8 cellular contexts compared by ENCODE assay signal in genomic region chr13:97225533-97225932, GRCh38. TPM values are rescaled to one million over a fixed set of nuclear protein-coding genes. Genes with fewer than 3 reads are reported as not detected.
DNase-seq lines count a peak whose midpoint lies in the region; ATAC-seq, FAIRE-seq and TF ChIP-seq lines count a peak whose summit lies in the region.

No MANE protein-coding gene starts in this region.

- H3K9me3 Mint-ChIP-seq in activated naive CD4-positive, alpha-beta T cell treated with anti-CD3 and anti-CD28 coated beads, Interleukin-2, amount 10 ng/mL, durations not matched to agents 7 days and 5 days: no peaks in the 10 kb centered on the region

- H3K4me1 Mint-ChIP-seq in activated naive CD4-positive, alpha-beta T cell treated with anti-CD3 and anti-CD28 coated beads, Interleukin-2, amount 10 ng/mL, durations not matched to agents 7 days and 5 days: peaks cover 59% of the 10 kb centered on the region

- no peak for TF ChIP-seq POLR2A in transverse colon (IDR thresholded peaks at IDR 0.05)

- H3K79me1 ChIP-seq in mesenchymal stem cell (replicated peaks; ENCODE audit: low read length, poor library complexity, severe bottlenecking): no peaks in the 10 kb centered on the region

- no peak for TF ChIP-seq CTCF in brain microvascular endothelial cell (IDR thresholded peaks at IDR 0.05; ENCODE audit: low read depth, low read length, missing control alignments)
- no peak for TF ChIP-seq CTCF in transverse colon (IDR thresholded peaks at IDR 0.05)
- no peak for TF ChIP-seq CTCF in D721Med (IDR thresholded peaks at IDR 0.05; ENCODE audit: insufficient read depth, missing control alignments)

- H3K14ac ChIP-seq in mesenchymal stem cell (ENCODE audit: low read length in 2 of 2): peak overlapping the region in 1 of 2 experiments; percentile 68

- in situ Hi-C loops in brain microvascular endothelial cell (cut with HindIII; ENCODE audit: low pct_ligation_motif_present, low sequenced_read_pairs): no loop called here
- in situ Hi-C loops in transverse colon (cut with MboI; ENCODE audit: low pct_ligation_motif_present in 1 of 4, low pct_unique_long_range_greater_than_20kb in 1 of 4, low sequenced_read_pairs in 3 of 4): loop anchor here in 2 of 4 donors (10.0 kb wide), 2 partner anchors 119 to 209 kb away; partner anchors contain the start of gene RAP2A (in 1 of the 2)

- peak overlapping the region; percentile 95 for H3K9ac ChIP-seq in mesenchymal stem cell (ENCODE audit: low read length)

- ATAC-seq in HG03442 (IDR thresholded peaks at IDR 0.05; ENCODE audit: unreplicated experiment): no peak

- H4K8ac ChIP-seq in mesenchymal stem cell (ENCODE audit: low read length): peak overlapping the region; percentile 4

- H3K36me3 Mint-ChIP-seq in activated naive CD4-positive, alpha-beta T cell treated with anti-CD3 and anti-CD28 coated beads, Interleukin-2, amount 10 ng/mL, durations not matched to agents 7 days and 5 days: peaks cover 3% of the 10 kb centered on the region

- peak overlapping the region; percentile 56 for H2AK5ac ChIP-seq in mesenchymal stem cell (ENCODE audit: low read length, severe bottlenecking)

- H3K4me1 ChIP-seq in mesenchymal stem cell (ENCODE audit: control insufficient read depth, insufficient read depth, low read depth, low read length) (peaks cover 14% of the 10 kb centered on the region), transverse colon (peaks cover 18 to 66% (median 47%) of the 10 kb centered on the region in 4 donors)

- no peak for FAIRE-seq in D721Med (lab: Jason Lieb, UNC)

- peak overlapping the region; percentile 47 for H3K4me3 Mint-ChIP-seq in activated naive CD4-positive, alpha-beta T cell treated with anti-CD3 and anti-CD28 coated beads, Interleukin-2, amount 10 ng/mL, durations not matched to agents 7 days and 5 days

- intact Hi-C loops in transverse colon (cut with DNase I; ENCODE audit: low total_unique reads): no loop called here

- CTCF ChIA-PET in activated naive CD4-positive, alpha-beta T cell treated with anti-CD3 and anti-CD28 coated beads, Interleukin-2, amount 10 ng/mL, durations not matched to agents 7 days and 5 days (lab: Charles Lee): interaction anchor here (0.6 to 1.7 kb wide), 5 partner anchors 9 to 134 kb away, joined by 3 to 5 read pairs (median 3); no protein-coding TSS in a partner anchor

- H3K18ac ChIP-seq in mesenchymal stem cell (ENCODE audit: low read depth in 1 of 2, low read length in 2 of 2): peak overlapping the region in 1 of 2 experiments; percentile 49

- H3K4ac ChIP-seq in mesenchymal stem cell (ENCODE audit: low read depth in 1 of 2, low read length in 2 of 2): peak overlapping the region in 1 of 2 experiments; percentile 58

- H3K9me3 ChIP-seq in mesenchymal stem cell (ENCODE audit: control insufficient read depth, low read length) (no peaks in the 10 kb centered on the region), transverse colon (no peaks in the 10 kb centered on the region)

- peak overlapping the region; percentile 94 for H3K27ac ChIP-seq in brain microvascular endothelial cell
- no peak overlapping the region for H3K27ac ChIP-seq in mesenchymal stem cell (ENCODE audit: low read length, poor library complexity, severe bottlenecking)
- H3K27ac ChIP-seq in transverse colon: peak overlapping the region; percentile 90 to 96 (median 90)

- H3K23ac ChIP-seq in mesenchymal stem cell (ENCODE audit: low read length in 2 of 2): no peak overlapping the region

- H3K36me3 ChIP-seq in brain microvascular endothelial cell (replicated peaks) (no peaks in the 10 kb centered on the region), mesenchymal stem cell (ENCODE audit: control insufficient read depth in 1 of 2, insufficient read depth in 2 of 2, low read depth in 1 of 2, low read length in 2 of 2) (peaks cover 0 to 5% of the 10 kb centered on the region in 2 experiments), transverse colon (no peaks in the 10 kb centered on the region)

- H3K27ac Mint-ChIP-seq in activated naive CD4-positive, alpha-beta T cell treated with anti-CD3 and anti-CD28 coated beads, Interleukin-2, amount 10 ng/mL, durations not matched to agents 7 days and 5 days: peak overlapping the region; percentile 34

- H3K4me2 ChIP-seq in mesenchymal stem cell (ENCODE audit: low read length, poor library complexity, severe bottlenecking): peak overlapping the region; percentile 65

- no peak overlapping the region for H4K91ac ChIP-seq in mesenchymal stem cell (ENCODE audit: low read length)

- H3K4me3 ChIP-seq in brain microvascular endothelial cell (ENCODE audit: low read depth, low read length) (peak overlapping the region; percentile 81), mesenchymal stem cell (ENCODE audit: insufficient read depth in 1 of 2, low read depth in 1 of 2, low read length in 2 of 2) (peak overlapping the region; percentile 32 to 87), transverse colon (peak overlapping the region in 3 of 4 donors; percentile 38 to 79 (median 50))

- H3K27me3 ChIP-seq in brain microvascular endothelial cell (replicated peaks): no peaks in the 10 kb centered on the region
- no peaks in the 10 kb centered on the region for H3K27me3 ChIP-seq in mesenchymal stem cell (ENCODE audit: control insufficient read depth in 1 of 2, insufficient read depth in 1 of 2, low read length in 2 of 2)
- H3K27me3 ChIP-seq in transverse colon: no peaks in the 10 kb centered on the region

- H2BK120ac ChIP-seq in mesenchymal stem cell (ENCODE audit: low read depth, low read length): no peak overlapping the region

- peak overlapping the region; percentile 45 to 76 for H2BK12ac ChIP-seq in mesenchymal stem cell (ENCODE audit: low read length in 2 of 2)

- no peak for TF ChIP-seq EP300 in transverse colon (IDR thresholded peaks at IDR 0.05; ENCODE audit: low read depth)

- no peak for DNase-seq in activated naive CD4-positive, alpha-beta T cell treated with anti-CD3 and anti-CD28 coated beads, Interleukin-2, amount 10 ng/mL, durations not matched to agents 7 days and 5 days
- DNase-seq in activated naive CD4-positive, alpha-beta T cell (lab: John Stamatoyannopoulos, UW): no peak
- DNase-seq in brain microvascular endothelial cell (no peak), mesenchymal stem cell (no peak), transverse colon (no peak), D721Med (ENCODE audit: insufficient read length, low spot score) (no peak), GF-D8 (lab: John Stamatoyannopoulos, UW) (no peak)

- WGBS in mesenchymal stem cell: 95% methylated on average over 4 of the region's 4 CpGs
- 30 to 48% methylated on average over 2 to 4 of the region's 4 CpGs for WGBS in transverse colon (ENCODE audit: low coverage in 1 of 2), 2 donors

- H2AFZ ChIP-seq in mesenchymal stem cell (ENCODE audit: low read depth, low read length): no peak overlapping the region

- H2BK5ac ChIP-seq in mesenchymal stem cell (ENCODE audit: low read depth, low read length, poor library complexity, severe bottlenecking): no peak overlapping the region

- no peak overlapping the region for H2BK15ac ChIP-seq in mesenchymal stem cell (ENCODE audit: low read depth, poor library complexity, severe bottlenecking)

- no peaks in the 10 kb centered on the region for H3K27me3 Mint-ChIP-seq in activated naive CD4-positive, alpha-beta T cell treated with anti-CD3 and anti-CD28 coated beads, Interleukin-2, amount 10 ng/mL, durations not matched to agents 7 days and 5 days

RNA-seq across cellular contexts. Expression of gene MBNL2, which starts 3.4 kb away (rescaled TPM):
- 41.7 TPM for polyA plus RNA-seq in mesenchymal stem cell (2013, experiment 1 of 2)
- polyA plus RNA-seq in mesenchymal stem cell (2013, experiment 2 of 2): 43.8 TPM
- total RNA-seq in transverse colon: 10 to 100 TPM; 26.9 to 53.7 (median 46.1) TPM
